In genomic region chr9:84170521-84171141, GRCh38 we compare ENCODE assay signal across 8 cellular contexts.
A peak's percentile ranks its signal among the peaks of the same experiment; 100 is the strongest.
DNase-seq lines count a peak whose midpoint lies in the region; ATAC-seq, FAIRE-seq and TF ChIP-seq lines count a peak whose summit lies in the region.

No MANE protein-coding gene starts in this region.

- H2AFZ ChIP-seq in astrocyte (ENCODE audit: low read depth, low read length) (peak overlapping the region; percentile 57), hepatocyte (no peak overlapping the region)

- peaks cover 22% of the 10 kb centered on the region for H3K4me1 Mint-ChIP-seq in astrocyte (ENCODE audit: low read depth, unreplicated experiment)
- H3K4me1 Mint-ChIP-seq in stimulated activated naive CD8-positive, alpha-beta T cell treated with anti-CD3 and anti-CD28 coated beads, Interleukin-15, amount 100 ng/mL, for 72 hours, result no peaks in the 10 kb centered on the region

- no peaks in the 10 kb centered on the region for H3K9me2 ChIP-seq in hepatocyte (replicated peaks; ENCODE audit: insufficient read depth)

- H3K27me3 Mint-ChIP-seq in astrocyte (ENCODE audit: low read depth, unreplicated experiment), result peaks cover 2% of the 10 kb centered on the region
- peaks cover 13% of the 10 kb centered on the region for H3K27me3 Mint-ChIP-seq in stimulated activated naive CD8-positive, alpha-beta T cell treated with anti-CD3 and anti-CD28 coated beads, Interleukin-15, amount 100 ng/mL, for 72 hours

- peak overlapping the region; percentile 0 for H3K4me3 ChIP-seq in astrocyte (ENCODE audit: insufficient read depth, low read depth, low read length)
- no peak overlapping the region for H3K4me3 ChIP-seq in hepatocyte
- no peak overlapping the region for H3K4me3 ChIP-seq in thoracic aorta

- H3K4me2 ChIP-seq in astrocyte (ENCODE audit: low read length), result peak overlapping the region; percentile 77
- H3K4me2 ChIP-seq in hepatocyte, result no peak overlapping the region

- H4K20me1 ChIP-seq in astrocyte (ENCODE audit: insufficient read depth, low read length) (no peaks in the 10 kb centered on the region), hepatocyte (ENCODE audit: insufficient read depth, poor library complexity, severe bottlenecking) (no peaks in the 10 kb centered on the region)

- TF ChIP-seq CTCF in astrocyte (IDR thresholded peaks at IDR 0.05; ENCODE audit: insufficient read depth, low read depth, low read length), result no peak
- TF ChIP-seq CTCF in hepatocyte (IDR thresholded peaks at IDR 0.05; ENCODE audit: poor library complexity), result no peak
- peak; percentile 17 for TF ChIP-seq CTCF in thoracic aorta (IDR thresholded peaks at IDR 0.05)

- no peaks in the 10 kb centered on the region for H3K79me2 ChIP-seq in astrocyte (ENCODE audit: insufficient read depth, low read length)
- H3K79me2 ChIP-seq in hepatocyte, result no peaks in the 10 kb centered on the region

- H3K9ac ChIP-seq in astrocyte (ENCODE audit: low read length), result peak overlapping the region; percentile 30

- H3K36me3 Mint-ChIP-seq in astrocyte (ENCODE audit: low read depth, unreplicated experiment), result no peaks in the 10 kb centered on the region

- H3K27ac ChIP-seq in astrocyte (ENCODE audit: low read depth, low read length) (peak overlapping the region; percentile 75), hepatocyte (peak overlapping the region; percentile 26), thoracic aorta (peak overlapping the region in 1 of 2 donors; percentile 31)

- peak overlapping the region; percentile 81 for H3K27ac Mint-ChIP-seq in astrocyte (ENCODE audit: unreplicated experiment)
- H3K27ac Mint-ChIP-seq in stimulated activated naive CD8-positive, alpha-beta T cell treated with anti-CD3 and anti-CD28 coated beads, Interleukin-15, amount 100 ng/mL, for 72 hours, result no peak overlapping the region

- H3K36me3 ChIP-seq in astrocyte (ENCODE audit: insufficient read depth, low read length), result no peaks in the 10 kb centered on the region
- H3K36me3 ChIP-seq in hepatocyte (replicated peaks; ENCODE audit: insufficient read depth, low read depth), result no peaks in the 10 kb centered on the region
- H3K36me3 ChIP-seq in thoracic aorta, result no peaks in the 10 kb centered on the region

- no peaks in the 10 kb centered on the region for H3K9me3 Mint-ChIP-seq in astrocyte (ENCODE audit: unreplicated experiment)
- no peaks in the 10 kb centered on the region for H3K9me3 Mint-ChIP-seq in stimulated activated naive CD8-positive, alpha-beta T cell treated with anti-CD3 and anti-CD28 coated beads, Interleukin-15, amount 100 ng/mL, for 72 hours

- H3K4me3 Mint-ChIP-seq in astrocyte (ENCODE audit: unreplicated experiment), result no peak overlapping the region
- no peak overlapping the region for H3K4me3 Mint-ChIP-seq in stimulated activated naive CD8-positive, alpha-beta T cell treated with anti-CD3 and anti-CD28 coated beads, Interleukin-15, amount 100 ng/mL, for 72 hours

- peaks cover 22% of the 10 kb centered on the region for H3K4me1 ChIP-seq in astrocyte (ENCODE audit: insufficient read depth, low read length)
- H3K4me1 ChIP-seq in hepatocyte (ENCODE audit: insufficient read depth), result peaks cover 5% of the 10 kb centered on the region
- peaks cover 5 to 11% of the 10 kb centered on the region in 2 donors for H3K4me1 ChIP-seq in thoracic aorta (ENCODE audit: control insufficient read depth in 1 of 2, low read depth in 2 of 2)

- DNase-seq in HTR-8/SVneo (ENCODE audit: insufficient read length, low spot score) (peak; percentile 87), astrocyte (ENCODE audit: low read depth) (peak; percentile 97), hepatocyte (ENCODE audit: low spot score) (peak; percentile 66), thoracic aorta (ENCODE audit: low spot score) (peak; percentile 34), NCI-H2227 (lab: John Stamatoyannopoulos, UW; ENCODE audit: unreplicated experiment) (no peak), GM19240 (ENCODE audit: insufficient read length, low spot score) (no peak)
- DNase-seq in stimulated activated CD4-positive, alpha-beta T cell treated with anti-CD3 and anti-CD28 coated beads, Interleukin-12 subunit alpha, Interleukin-12 subunit beta, amount 100 ng/mL, for 4 hours, result no peak
- DNase-seq in stimulated activated naive CD8-positive, alpha-beta T cell treated with anti-CD3 and anti-CD28 coated beads, Interleukin-15, amount 100 ng/mL, for 72 hours, result no peak

- 65% methylated on average over 9 of the region's 9 CpGs for WGBS in hepatocyte (ENCODE audit: low lambda C conversion rate, missing lambda C conversion rate)

- H3K27me3 ChIP-seq in astrocyte (ENCODE audit: insufficient read depth, low read length) (no peaks in the 10 kb centered on the region), hepatocyte (no peaks in the 10 kb centered on the region), thoracic aorta (replicated peaks; ENCODE audit: insufficient read depth) (no peaks in the 10 kb centered on the region)

- peak; percentile 44 for FAIRE-seq in HTR-8/SVneo (lab: Jason Lieb, UNC)
- FAIRE-seq in astrocyte (lab: Jason Lieb, UNC), result peak; percentile 97

- ATAC-seq in thoracic aorta (ENCODE audit: insufficient number of reproducible peaks, low FRiP score, low read depth), result peak; percentile 91
- ATAC-seq in stimulated activated naive CD8-positive, alpha-beta T cell treated with anti-CD3 and anti-CD28 coated beads, Interleukin-15, amount 100 ng/mL, for 72 hours, result no peak

- no peaks in the 10 kb centered on the region for H3K9me3 ChIP-seq in astrocyte (ENCODE audit: insufficient read depth, low read depth, low read length)
- H3K9me3 ChIP-seq in hepatocyte (ENCODE audit: low read depth), result no peaks in the 10 kb centered on the region
- H3K9me3 ChIP-seq in thoracic aorta, result no peaks in the 10 kb centered on the region

Comparison
In these comparisons a context has a peak if more than half of its experiments do, and no peak if none do; other contexts are left out.
1. DNase-seq: peak in HTR-8/SVneo (single experiment), astrocyte (single experiment), hepatocyte (single experiment) and thoracic aorta (single experiment); none in NCI-H2227 (single experiment), stimulated activated CD4-positive, alpha-beta T cell treated with anti-CD3 and anti-CD28 coated beads, Interleukin-12 subunit alpha, Interleukin-12 subunit beta, amount 100 ng/mL, for 4 hours (single experiment), GM19240 (single experiment) and stimulated activated naive CD8-positive, alpha-beta T cell treated with anti-CD3 and anti-CD28 coated beads, Interleukin-15, amount 100 ng/mL, for 72 hours (0 of 2).